8 cellular contexts compared by ENCODE assay signal in genomic region chr12:113184900-113185179, GRCh38. TPM values are rescaled to one million over a fixed set of nuclear protein-coding genes. Genes with fewer than 3 reads are reported as not detected.
A peak's percentile ranks its signal among the peaks of the same experiment; 100 is the strongest.
DNase-seq lines count a peak whose midpoint lies in the region; ATAC-seq and TF ChIP-seq lines count a peak whose summit lies in the region.

No MANE protein-coding gene starts in this region.

- H3K9ac ChIP-seq in colonic mucosa (ENCODE audit: low read depth in 2 of 2, low read length in 2 of 2): peak overlapping the region; percentile 91 to 99

- DNase-seq in AG20443 (ENCODE audit: low spot score) (peak; percentile 95), NCI-H510A treated with DMSO at 0.1 percent for 48 hours (lab: John Stamatoyannopoulos, UW) (peak; percentile 94), colonic mucosa (peak; percentile 92), left lobe of liver (ENCODE audit: low spot score) (peak; percentile 91)
- DNase-seq in activated CD4-positive, alpha-beta T cell treated with anti-CD3 and anti-CD28 coated beads for 48 hours: peak; percentile 93
- peak; percentile 89 for DNase-seq in stimulated activated CD4-positive, alpha-beta T cell treated with anti-CD3 and anti-CD28 coated beads, Interleukin-2, amount 100 ng/mL, for 24 hours

- H3K4me1 ChIP-seq in colonic mucosa: peaks cover 14% of the 10 kb centered on the region

- H3K4me3 ChIP-seq in colonic mucosa: peak overlapping the region; percentile 98

- no peaks in the 10 kb centered on the region for H3K27me3 ChIP-seq in colonic mucosa

- peaks cover 6% of the 10 kb centered on the region for H3K36me3 ChIP-seq in colonic mucosa

- intact Hi-C loops in colonic mucosa (cut with DNase I): no loop called here

- no peaks in the 10 kb centered on the region for H3K9me3 ChIP-seq in colonic mucosa

- ATAC-seq in GM19025 (IDR thresholded peaks at IDR 0.05; ENCODE audit: low read depth, unreplicated experiment) (peak; percentile 73), HG03342 (IDR thresholded peaks at IDR 0.05; ENCODE audit: unreplicated experiment) (peak; percentile 75), left lobe of liver (peak; percentile 81)

- TF ChIP-seq CTCF in colonic mucosa (IDR thresholded peaks at IDR 0.05): no peak

- H3K27ac ChIP-seq in colonic mucosa: peak overlapping the region; percentile 92

RNA-seq across cellular contexts. Expression of gene DDX54, which starts 0.4 kb away (rescaled TPM):
- 10 to 100 TPM; 54.8 to 98.3 TPM for total RNA-seq in colonic mucosa
- total RNA-seq in left lobe of liver: 33.5 TPM

RNA-seq across cellular contexts. Expression of gene RITA1, which starts 0.7 kb away (rescaled TPM):
- total RNA-seq in colonic mucosa (10 to 100 TPM; 13.9 to 26.9 TPM), left lobe of liver (28.4 TPM)

RNA-seq across cellular contexts. Expression of gene CFAP73, which starts 35.3 kb away (rescaled TPM):
- under 1 TPM in 1 of 2 donors, not detected in 1; 0.20 TPM for total RNA-seq in colonic mucosa
- total RNA-seq in left lobe of liver: not detected

RNA-seq across cellular contexts. Expression of gene TPCN1, which starts 36.4 kb away (rescaled TPM):
- 10 to 100 TPM; 55.5 to 85.6 TPM for total RNA-seq in colonic mucosa
- 33.1 TPM for total RNA-seq in left lobe of liver

RNA-seq across cellular contexts. Expression of gene RASAL1, which starts 49.3 kb away (rescaled TPM):
- total RNA-seq in colonic mucosa (10 to 100 TPM in 1 of 2 donors, 1 to 10 TPM in 1; 9.0 to 10.2 TPM), left lobe of liver (0.25 TPM)

Comparison
In these comparisons a context has a peak if more than half of its experiments do, and no peak if none do; other contexts are left out.
1. Peak in every context shown above with its lines: DNase-seq, ATAC-seq, H3K4me3 ChIP-seq and H3K27ac ChIP-seq.